Comparison of ENCODE assay signal across 1 cellular context in the genomic region with DNA sequence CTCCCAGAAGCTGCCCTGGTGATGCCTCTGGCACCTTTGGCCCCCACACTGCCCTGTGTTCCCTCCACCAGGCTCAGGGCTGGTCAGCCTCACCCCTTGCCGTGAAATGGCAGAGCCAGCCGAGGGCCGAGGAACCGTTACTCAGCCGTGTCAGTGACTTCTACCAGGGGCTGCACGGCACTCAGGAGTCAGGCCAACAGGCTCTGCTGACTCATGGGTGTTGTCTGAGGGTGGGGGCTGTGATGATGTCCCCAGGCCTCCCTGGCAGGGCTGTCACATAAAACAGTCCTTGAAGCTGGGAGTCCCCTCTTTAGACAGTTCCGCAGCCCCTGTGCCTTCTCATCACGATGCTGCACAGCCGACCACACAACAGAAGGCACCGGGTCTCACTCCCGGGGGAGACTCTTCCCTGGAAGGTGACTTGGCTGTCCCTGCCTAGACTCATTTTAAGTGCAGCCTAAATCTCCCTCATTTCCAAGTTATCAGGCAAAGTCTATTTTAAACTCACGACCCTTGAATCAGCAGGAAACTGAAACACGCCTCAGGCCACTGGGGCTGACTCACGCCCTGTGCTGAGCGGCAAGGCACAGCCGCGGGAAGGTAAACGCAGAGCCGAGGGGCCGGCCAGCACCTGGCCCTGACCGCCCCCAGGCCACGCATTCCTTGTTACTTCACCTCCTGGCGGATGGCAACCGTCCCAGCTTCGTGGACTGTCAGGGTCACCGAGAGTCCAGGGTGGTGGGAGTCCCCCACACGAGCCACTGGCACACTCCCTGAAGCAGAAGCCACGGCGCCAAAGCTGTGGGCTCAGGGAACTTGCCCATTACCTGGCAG.
TF ChIP-seq lines count a peak whose summit lies in the region.

No MANE protein-coding gene starts in this region.

TF ChIP-seq in K562, 482 proteins besides CTCF, POLR2A, EP300 and RAD21 (continued from another document and continues in another):
- peak; percentile 23 for TF ChIP-seq CHD7 (IDR thresholded peaks at IDR 0.05; ENCODE audit: low read depth, low read length)
- no peak for TF ChIP-seq ZNF24 (IDR thresholded peaks at IDR 0.05)
- TF ChIP-seq XRCC5 (IDR thresholded peaks at IDR 0.05; ENCODE audit: low read depth, low read length): 0 out of 2 replicates have a peak, but pooled peaks have one; percentile 53
- no peak for TF ChIP-seq HDAC6 (IDR thresholded peaks at IDR 0.05; ENCODE audit: low read depth, low read length)
- no peak; the same call in 1 of the 2 replicates for TF ChIP-seq LEF1 (IDR thresholded peaks at IDR 0.05)
- TF ChIP-seq HNRNPLL (IDR thresholded peaks at IDR 0.05; ENCODE audit: low read depth, low read length, poor library complexity, severe bottlenecking): no peak
- TF ChIP-seq ZFPM2 (CRISPR knock-in tag; IDR thresholded peaks at IDR 0.05): no peak
- no peak for TF ChIP-seq ZZZ3 (IDR thresholded peaks at IDR 0.05)
- no peak for TF ChIP-seq YBX1 (IDR thresholded peaks at IDR 0.05)
- no peak for TF ChIP-seq GABPA (tag; conservative IDR thresholded peaks at IDR 0.05; ENCODE audit: low read depth)
- no peak for TF ChIP-seq HIVEP1 (CRISPR knock-in tag; IDR thresholded peaks at IDR 0.05)
- no peak for TF ChIP-seq ARID2 (IDR thresholded peaks at IDR 0.05)
- peak; percentile 49 for TF ChIP-seq HMGN3 (IDR thresholded peaks at IDR 0.05; ENCODE audit: borderline replicate concordance, extremely low read depth, insufficient read length, low read depth, low read length)
- no peak for TF ChIP-seq POLR3A (IDR thresholded peaks at IDR 0.05; ENCODE audit: borderline replicate concordance, extremely low read depth, insufficient read depth, insufficient read length)
- peak; percentile 15 for TF ChIP-seq TBP (optimal IDR thresholded peaks at IDR 0.05; ENCODE audit: low read depth, low read length)
- TF ChIP-seq NCOA1 (IDR thresholded peaks at IDR 0.05; ENCODE audit: low read depth): no peak
- no peak for TF ChIP-seq SRSF9 (IDR thresholded peaks at IDR 0.05; ENCODE audit: borderline replicate concordance, low read depth, low read length)
- no peak for TF ChIP-seq ARNT (IDR thresholded peaks at IDR 0.05)
- TF ChIP-seq ZNF277 (CRISPR knock-in tag; IDR thresholded peaks at IDR 0.05; ENCODE audit: borderline replicate concordance): no peak
- TF ChIP-seq CXXC5 (CRISPR knock-in tag; IDR thresholded peaks at IDR 0.05): no peak
- TF ChIP-seq, protein P1, sequence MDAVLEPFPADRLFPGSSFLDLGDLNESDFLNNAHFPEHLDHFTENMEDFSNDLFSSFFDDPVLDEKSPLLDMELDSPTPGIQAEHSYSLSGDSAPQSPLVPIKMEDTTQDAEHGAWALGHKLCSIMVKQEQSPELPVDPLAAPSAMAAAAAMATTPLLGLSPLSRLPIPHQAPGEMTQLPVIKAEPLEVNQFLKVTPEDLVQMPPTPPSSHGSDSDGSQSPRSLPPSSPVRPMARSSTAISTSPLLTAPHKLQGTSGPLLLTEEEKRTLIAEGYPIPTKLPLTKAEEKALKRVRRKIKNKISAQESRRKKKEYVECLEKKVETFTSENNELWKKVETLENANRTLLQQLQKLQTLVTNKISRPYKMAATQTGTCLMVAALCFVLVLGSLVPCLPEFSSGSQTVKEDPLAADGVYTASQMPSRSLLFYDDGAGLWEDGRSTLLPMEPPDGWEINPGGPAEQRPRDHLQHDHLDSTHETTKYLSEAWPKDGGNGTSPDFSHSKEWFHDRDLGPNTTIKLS (IDR thresholded peaks at IDR 0.05; ENCODE audit: borderline replicate concordance, low read depth): no peak
- no peak for TF ChIP-seq ZNF184 (CRISPR knock-in tag; IDR thresholded peaks at IDR 0.05)
- TF ChIP-seq SMARCC2 (IDR thresholded peaks at IDR 0.05; ENCODE audit: low read depth): 0 out of 2 replicates have a peak, but pooled peaks have one; percentile 14
- peak; percentile 51 for TF ChIP-seq PRDM10 (IDR thresholded peaks at IDR 0.05; ENCODE audit: partially characterized antibody)
- TF ChIP-seq JUND (IDR thresholded peaks at IDR 0.05; ENCODE audit: borderline replicate concordance, low read depth, low read length): peak; percentile 60
- peak; percentile 40; the same call in 1 of the 3 replicates for TF ChIP-seq JUND (tag; IDR thresholded peaks at IDR 0.05; ENCODE audit: borderline replicate concordance, low read depth, low read length)
- no peak for TF ChIP-seq DLX4 (CRISPR knock-in tag; IDR thresholded peaks at IDR 0.05)
- 0 out of 2 replicates have a peak, but pooled peaks have one; percentile 15 for TF ChIP-seq ZKSCAN1 (IDR thresholded peaks at IDR 0.05; ENCODE audit: low read depth, low read length)
- no peak for TF ChIP-seq DMBX1 (CRISPR knock-in tag; IDR thresholded peaks at IDR 0.05; ENCODE audit: borderline replicate concordance)
- peak; percentile 48; the same call in 1 of the 2 replicates for TF ChIP-seq ARID1B (IDR thresholded peaks at IDR 0.05)
- no peak for TF ChIP-seq ZKSCAN8 (CRISPR knock-in tag; IDR thresholded peaks at IDR 0.05)
- no peak for TF ChIP-seq HLTF (IDR thresholded peaks at IDR 0.05)
- TF ChIP-seq HOXB6 (CRISPR knock-in tag; IDR thresholded peaks at IDR 0.05; ENCODE audit: borderline replicate concordance): no peak
- TF ChIP-seq BCL6 (CRISPR knock-in tag; IDR thresholded peaks at IDR 0.05): no peak
- no peak for TF ChIP-seq ZNF146 (CRISPR knock-in tag; IDR thresholded peaks at IDR 0.05; ENCODE audit: unreplicated experiment)
- TF ChIP-seq YY1 (IDR thresholded peaks at IDR 0.05; ENCODE audit: borderline replicate concordance in 1 of 3, control insufficient read depth in 1 of 3, extremely low read depth in 1 of 3, insufficient read depth in 3 of 3, insufficient read length in 1 of 3, insufficient replicate concordance in 2 of 3, low read depth in 1 of 3, low read length in 2 of 3): peak in 1 of 3 experiments; percentile 31
- TF ChIP-seq CREB5 (CRISPR knock-in tag; IDR thresholded peaks at IDR 0.05): no peak
